ENCODE assay signal across 12 cellular contexts in genomic region chr5:36882250-36882649, GRCh38. TPM values are rescaled to one million over a fixed set of nuclear protein-coding genes. Genes with fewer than 3 reads are reported as not detected.
DNase-seq lines count a peak whose midpoint lies in the region; ATAC-seq and TF ChIP-seq lines count a peak whose summit lies in the region.
"Had no signal": no experiment of that assay in that cellular context is flagged by ENCODE, and none has a peak within 500 bp of the region (broad histone marks: within the 10 kb centered on the region; RNA-seq: fewer than 3 reads in every experiment).

No MANE protein-coding gene starts in this region.

- H3K9me2 ChIP-seq in OCI-LY7 (ENCODE audit: insufficient read depth, low read length), result no peaks in the 10 kb centered on the region

- no peak overlapping the region for H4K91ac ChIP-seq in neuronal stem cell (ENCODE audit: low read depth, low read length, poor library complexity)

- H3K14ac ChIP-seq in neuronal stem cell (ENCODE audit: low read length), result no peak overlapping the region

- H3K4me1 ChIP-seq in OCI-LY7 (ENCODE audit: insufficient read depth, low read length, poor library complexity, severe bottlenecking) (peaks cover 36% of the 10 kb centered on the region), neuronal stem cell (ENCODE audit: control insufficient read depth in 2 of 2, insufficient read depth in 1 of 2, low read depth in 1 of 2, low read length in 2 of 2) (peaks cover 0 to 6% of the 10 kb centered on the region in 2 donors)

- no peaks in the 10 kb centered on the region for H3K9me3 ChIP-seq in OCI-LY7 (ENCODE audit: low read length)
- H3K9me3 ChIP-seq in neuronal stem cell (replicated peaks in 1 of 2; ENCODE audit: control insufficient read depth in 2 of 2, insufficient read depth in 1 of 2, low read depth in 1 of 2, low read length in 2 of 2), result peaks cover 0 to 7% of the 10 kb centered on the region in 2 donors

- H2BK15ac ChIP-seq in neuronal stem cell (ENCODE audit: low read length), result no peak overlapping the region

- H3K9ac ChIP-seq in neuronal stem cell (ENCODE audit: low read depth, low read length, poor library complexity), result no peak overlapping the region

- no TSS peak for BruUV-seq in OCI-LY7 (replicated peaks; lab: Mats Ljungman, UMichigan)

- H3K18ac ChIP-seq in neuronal stem cell (ENCODE audit: low read length), result no peak overlapping the region

- no peak overlapping the region for H2AK5ac ChIP-seq in neuronal stem cell (ENCODE audit: low read depth, low read length)

- peak; percentile 70 to 74 for ATAC-seq in activated T-cell treated with anti-CD3 and anti-CD28 coated beads, Interleukin-2, amount 50 U/mL, for 72 hours (replicated peaks in 1 of 2)
- peak; percentile 42 for ATAC-seq in HG02610 (IDR thresholded peaks at IDR 0.05; ENCODE audit: unreplicated experiment)
- peak; percentile 84 for ATAC-seq in stimulated activated effector memory CD8-positive, alpha-beta T cell treated with anti-CD3 and anti-CD28 coated beads, Interleukin-12 subunit alpha, Interleukin-12 subunit beta, amount 100 ng/mL, for 72 hours
- no peak for ATAC-seq in GM19397 (IDR thresholded peaks at IDR 0.05; ENCODE audit: unreplicated experiment)

- H3K27ac ChIP-seq in OCI-LY7 (ENCODE audit: low read depth, low read length, poor library complexity, severe bottlenecking), result no peak overlapping the region
- H3K27ac ChIP-seq in neuronal stem cell (replicated peaks; ENCODE audit: low read length), result no peak overlapping the region
- H3K27ac ChIP-seq: HL-60 had no signal

- intact Hi-C loops in OCI-LY7 (cut with micrococcal nuclease; ENCODE audit: unreplicated experiment), result no loop called here

- CTCF ChIA-PET in OCI-LY7 (lab: Charles Lee; ENCODE audit: unreplicated experiment), result no interaction called here

- no peak overlapping the region for H3K23ac ChIP-seq in neuronal stem cell (ENCODE audit: low read depth, low read length, poor library complexity)

- no peak for TF ChIP-seq CTCF in OCI-LY7 (conservative IDR thresholded peaks at IDR 0.05; ENCODE audit: low read length)

- no peak overlapping the region for H2BK120ac ChIP-seq in neuronal stem cell (ENCODE audit: low read depth, low read length)

- DNase-seq in activated T-cell treated with anti-CD3 and anti-CD28 coated beads, Interleukin-2, amount 50 U/mL, for 72 hours, result no peak
- DNase-seq in activated T-cell treated with anti-CD3 and anti-CD28 coated beads, Interleukin-2, amount 50 U/mL, for 1 hour, result no peak
- DNase-seq in OCI-LY7 (ENCODE audit: low spot score) (no peak), cerebellar cortex (ENCODE audit: low spot score) (no peak), neuronal stem cell (ENCODE audit: low spot score) (no peak)
- DNase-seq in stimulated activated effector memory CD8-positive, alpha-beta T cell treated with anti-CD3 and anti-CD28 coated beads, Interleukin-12 subunit alpha, Interleukin-12 subunit beta, amount 100 ng/mL, for 72 hours (ENCODE audit: low spot score in 2 of 2), result no peak
- DNase-seq: NCI-H187 treated with DMSO at 0.1 percent for 48 hours, SHP77 had no signal

- H3K4me3 Mint-ChIP-seq in activated T-cell treated with anti-CD3 and anti-CD28 coated beads, Interleukin-2, amount 50 U/mL, for 72 hours, result peak overlapping the region; percentile 57 to 90
- peak overlapping the region; percentile 47 for H3K4me3 Mint-ChIP-seq in stimulated activated effector memory CD8-positive, alpha-beta T cell treated with anti-CD3 and anti-CD28 coated beads, Interleukin-12 subunit alpha, Interleukin-12 subunit beta, amount 100 ng/mL, for 72 hours
- H3K4me3 Mint-ChIP-seq: neural crest cell had no signal

- H3K4me2 ChIP-seq in OCI-LY7 (ENCODE audit: low read length) (peak overlapping the region; percentile 77), neuronal stem cell (ENCODE audit: insufficient read depth, low read length, poor library complexity, severe bottlenecking) (no peak overlapping the region)

- POLR2A ChIA-PET in OCI-LY7 (lab: Charles Lee), result interaction anchor here (0.9 kb wide), 1 partner anchor 8 kb away, joined by 3 read pairs; no protein-coding TSS in a partner anchor

- H3K4ac ChIP-seq in neuronal stem cell (ENCODE audit: low read length), result no peak overlapping the region

- H4K20me1 ChIP-seq in OCI-LY7 (ENCODE audit: insufficient read depth, low read length), result peaks cover 68% of the 10 kb centered on the region

- H3K79me1 ChIP-seq in neuronal stem cell (ENCODE audit: low read depth, low read length), result peaks cover 10% of the 10 kb centered on the region

- no peaks in the 10 kb centered on the region for H3K27me3 Mint-ChIP-seq in activated T-cell treated with anti-CD3 and anti-CD28 coated beads, Interleukin-2, amount 50 U/mL, for 72 hours (ENCODE audit: low read depth)

- H3K36me3 ChIP-seq in OCI-LY7 (ENCODE audit: insufficient read depth, low read length) (peaks cover 11% of the 10 kb centered on the region), neuronal stem cell (replicated peaks in 1 of 2; ENCODE audit: control insufficient read depth in 2 of 2, insufficient read depth in 2 of 2, low read length in 2 of 2) (peaks cover 11 to 19% of the 10 kb centered on the region in 2 donors)

- no peak overlapping the region for H3K4me3 ChIP-seq in OCI-LY7 (ENCODE audit: low read depth, low read length, poor library complexity, severe bottlenecking)
- no peak overlapping the region for H3K4me3 ChIP-seq in neuronal stem cell (ENCODE audit: low read length in 2 of 2)

- peak overlapping the region; percentile 88 for H3K27ac Mint-ChIP-seq in activated T-cell treated with anti-CD3 and anti-CD28 coated beads, Interleukin-2, amount 50 U/mL, for 72 hours
- peak overlapping the region; percentile 83 for H3K27ac Mint-ChIP-seq in stimulated activated effector memory CD8-positive, alpha-beta T cell treated with anti-CD3 and anti-CD28 coated beads, Interleukin-12 subunit alpha, Interleukin-12 subunit beta, amount 100 ng/mL, for 72 hours

- H2AFZ ChIP-seq in OCI-LY7 (ENCODE audit: low read length) (no peak overlapping the region), neuronal stem cell (ENCODE audit: low read length) (no peak overlapping the region)

- no peaks in the 10 kb centered on the region for H3K9me3 Mint-ChIP-seq in activated T-cell treated with anti-CD3 and anti-CD28 coated beads, Interleukin-2, amount 50 U/mL, for 72 hours
- no peaks in the 10 kb centered on the region for H3K9me3 Mint-ChIP-seq in stimulated activated effector memory CD8-positive, alpha-beta T cell treated with anti-CD3 and anti-CD28 coated beads, Interleukin-12 subunit alpha, Interleukin-12 subunit beta, amount 100 ng/mL, for 72 hours
- H3K9me3 Mint-ChIP-seq: neural crest cell had no signal

- H2BK12ac ChIP-seq in neuronal stem cell (ENCODE audit: low read length), result no peak overlapping the region

- no peak overlapping the region for H2BK5ac ChIP-seq in neuronal stem cell (ENCODE audit: low read length)

- H3K36me3 Mint-ChIP-seq in activated T-cell treated with anti-CD3 and anti-CD28 coated beads, Interleukin-2, amount 50 U/mL, for 72 hours (ENCODE audit: insufficient read depth in 2 of 2), result peaks cover 0 to 4% of the 10 kb centered on the region in 2 donors
- peaks cover 7% of the 10 kb centered on the region for H3K36me3 Mint-ChIP-seq in stimulated activated effector memory CD8-positive, alpha-beta T cell treated with anti-CD3 and anti-CD28 coated beads, Interleukin-12 subunit alpha, Interleukin-12 subunit beta, amount 100 ng/mL, for 72 hours

- peaks cover 71% of the 10 kb centered on the region for H3K4me1 Mint-ChIP-seq in activated T-cell treated with anti-CD3 and anti-CD28 coated beads, Interleukin-2, amount 50 U/mL, for 72 hours (ENCODE audit: low read depth)
- peaks cover 53% of the 10 kb centered on the region for H3K4me1 Mint-ChIP-seq in stimulated activated effector memory CD8-positive, alpha-beta T cell treated with anti-CD3 and anti-CD28 coated beads, Interleukin-12 subunit alpha, Interleukin-12 subunit beta, amount 100 ng/mL, for 72 hours

- peaks cover 100% of the 10 kb centered on the region for H3K79me2 ChIP-seq in OCI-LY7 (ENCODE audit: insufficient read depth, low read depth, low read length)

- H3K27me3 ChIP-seq in neuronal stem cell (ENCODE audit: control insufficient read depth in 3 of 3, insufficient read depth in 3 of 3, low read depth in 1 of 3, low read length in 3 of 3), result no peaks in the 10 kb centered on the region

- no CpG with 5 or more reads among the region's 3 CpGs for WGBS in neuronal stem cell (ENCODE audit: extremely low coverage in 2 of 2, insufficient read length in 2 of 2, insufficient replicate concordance in 1 of 2), 2 donors

- no peak overlapping the region for H4K8ac ChIP-seq in neuronal stem cell (ENCODE audit: low read depth, low read length)

RNA-seq across cellular contexts. Expression of gene NIPBL, which starts 5.7 kb away (rescaled TPM):
- total RNA-seq in activated T-cell treated with anti-CD3 and anti-CD28 coated beads, Interleukin-2, amount 50 U/mL, for 72 hours, result 10 to 100 TPM; 56.3 to 60.9 TPM
- total RNA-seq in OCI-LY7 (2014; rRNA removed; shearing (Covaris generic)), result 24.9 and 29.1 TPM in 2 replicates
- total RNA-seq in OCI-LY7 (2022), result 56.1 and 61.5 TPM in 2 replicates
- 28.2 TPM for polyA plus RNA-seq in neuronal stem cell (2013, experiment 1 of 2)
- polyA plus RNA-seq in neuronal stem cell (2013, experiment 2 of 2), result 30.3 TPM
